8 cellular contexts compared by ENCODE assay signal in genomic region chr11:82899191-82899820, GRCh38. TPM values are rescaled to one million over a fixed set of nuclear protein-coding genes. Genes with fewer than 3 reads are reported as not detected.
DNase-seq lines count a peak whose midpoint lies in the region; TF ChIP-seq lines count a peak whose summit lies in the region.

No MANE protein-coding gene starts in this region.

- no peaks in the 10 kb centered on the region for H3K27me3 Mint-ChIP-seq in activated naive CD4-positive, alpha-beta T cell treated with anti-CD3 and anti-CD28 coated beads for 36 hours (ENCODE audit: low read depth)

- no peaks in the 10 kb centered on the region for H3K9me3 ChIP-seq in esophagus squamous epithelium
- H3K9me3 ChIP-seq in sigmoid colon = no peaks in the 10 kb centered on the region

- H3K27ac Mint-ChIP-seq in activated naive CD4-positive, alpha-beta T cell treated with anti-CD3 and anti-CD28 coated beads for 36 hours = no peak overlapping the region

- peak overlapping the region; percentile 99 for H3K4me3 Mint-ChIP-seq in activated naive CD4-positive, alpha-beta T cell treated with anti-CD3 and anti-CD28 coated beads for 36 hours

- H3K4me1 ChIP-seq in esophagus squamous epithelium = peaks cover 19 to 71% (median 24%) of the 10 kb centered on the region in 3 donors
- H3K4me1 ChIP-seq in sigmoid colon = peaks cover 0 to 34% (median 28%) of the 10 kb centered on the region in 4 donors

- CTCF ChIA-PET in activated naive CD4-positive, alpha-beta T cell treated with anti-CD3 and anti-CD28 coated beads for 36 hours (lab: Charles Lee) = interaction anchor here (1.7 to 6.5 kb wide), 2 partner anchors 32 to 351 kb away, joined by 7 to 57 read pairs; no protein-coding TSS in a partner anchor

- peaks cover 2% of the 10 kb centered on the region for H3K36me3 Mint-ChIP-seq in activated naive CD4-positive, alpha-beta T cell treated with anti-CD3 and anti-CD28 coated beads for 36 hours (ENCODE audit: low read depth)

- H3K27me3 ChIP-seq in esophagus squamous epithelium (no peaks in the 10 kb centered on the region), sigmoid colon (no peaks in the 10 kb centered on the region)

- peaks cover 49% of the 10 kb centered on the region for H3K4me1 Mint-ChIP-seq in activated naive CD4-positive, alpha-beta T cell treated with anti-CD3 and anti-CD28 coated beads for 36 hours (ENCODE audit: low read depth)

- intact Hi-C loops in activated naive CD4-positive, alpha-beta T cell treated with anti-CD3 and anti-CD28 coated beads for 36 hours (cut with micrococcal nuclease) = no loop called here
- intact Hi-C loops in esophagus squamous epithelium (cut with DNase I) = no loop called here
- intact Hi-C loops in sigmoid colon (cut with DNase I) = no loop called here

- TF ChIP-seq CTCF in esophagus squamous epithelium (IDR thresholded peaks at IDR 0.05) = no peak
- TF ChIP-seq CTCF in sigmoid colon (IDR thresholded peaks at IDR 0.05) = no peak

- H3K27ac ChIP-seq in esophagus squamous epithelium (peak overlapping the region; percentile 90 to 97 (median 97)), sigmoid colon (peak overlapping the region; percentile 87 to 96 (median 94))

- DNase-seq in activated naive CD4-positive, alpha-beta T cell treated with anti-CD3 and anti-CD28 coated beads for 36 hours = no peak
- DNase-seq in activated naive CD4-positive, alpha-beta T cell (lab: John Stamatoyannopoulos, UW) = no peak
- peak; percentile 2 for DNase-seq in SKM-1 (lab: John Stamatoyannopoulos, UW; ENCODE audit: unreplicated experiment)
- DNase-seq in esophagus squamous epithelium (lab: John Stamatoyannopoulos, UW) = no peak
- no peak for DNase-seq in sigmoid colon
- DNase-seq in NCI-H345 treated with DMSO at 0.1 percent for 48 hours (lab: John Stamatoyannopoulos, UW; ENCODE audit: unreplicated experiment) = no peak
- DNase-seq in stimulated activated CD4-positive, alpha-beta T cell treated with anti-CD3 and anti-CD28 coated beads, Interleukin-4, amount 100 ng/mL, for 1 hour = no peak
- DNase-seq in SHP77 (lab: John Stamatoyannopoulos, UW) = no peak

- H3K36me3 ChIP-seq in esophagus squamous epithelium (no peaks in the 10 kb centered on the region), sigmoid colon (no peaks in the 10 kb centered on the region)

- WGBS in esophagus squamous epithelium, 2 donors = 13 to 25% methylated on average over 3 of the region's 3 CpGs
- 28 to 35% methylated on average over 3 of the region's 3 CpGs for WGBS in sigmoid colon, 2 donors

- no peak for TF ChIP-seq POLR2A in esophagus squamous epithelium (IDR thresholded peaks at IDR 0.05)
- no peak for TF ChIP-seq POLR2A in sigmoid colon (IDR thresholded peaks at IDR 0.05)

- H3K4me3 ChIP-seq in esophagus squamous epithelium = peak overlapping the region; percentile 62 to 82 (median 74)
- H3K4me3 ChIP-seq in sigmoid colon = peak overlapping the region; percentile 57 to 70 (median 60)

- TF ChIP-seq EP300 in sigmoid colon (IDR thresholded peaks at IDR 0.05) = no peak

- H3K9me3 Mint-ChIP-seq in activated naive CD4-positive, alpha-beta T cell treated with anti-CD3 and anti-CD28 coated beads for 36 hours = no peaks in the 10 kb centered on the region

RNA-seq across cellular contexts. Expression of gene PRCP, which starts 0.9 kb away (rescaled TPM):
- 10 to 100 TPM; 23.0 to 23.3 TPM for total RNA-seq in activated naive CD4-positive, alpha-beta T cell treated with anti-CD3 and anti-CD28 coated beads for 36 hours
- total RNA-seq in esophagus squamous epithelium (10 to 100 TPM; 39.6 to 82.4 (median 50.3) TPM), sigmoid colon (10 to 100 TPM; 27.4 to 40.2 (median 35.5) TPM)
- polyA plus RNA-seq in sigmoid colon = 10 to 100 TPM; 12.6 to 32.0 (median 23.6) TPM

RNA-seq across cellular contexts. Expression of gene DDIAS, which starts 2.2 kb away (rescaled TPM):
- 10 to 100 TPM; 15.8 to 18.0 TPM for total RNA-seq in activated naive CD4-positive, alpha-beta T cell treated with anti-CD3 and anti-CD28 coated beads for 36 hours
- total RNA-seq in esophagus squamous epithelium (10 to 100 TPM in 1 of 4 donors, 1 to 10 TPM in 3; 2.8 to 10.9 (median 5.1) TPM), sigmoid colon (under 1 TPM in 3 of 4 donors, not detected in 1; 0.16 to 0.71 (median 0.41) TPM)
- 1 to 10 TPM in 1 of 3 donors, under 1 TPM in 2; 0.60 to 3.1 (median 0.92) TPM for polyA plus RNA-seq in sigmoid colon
